ENCODE assay signal across 1 cellular context in genomic region chr1:66943361-66943969, GRCh38.
TF ChIP-seq lines count a peak whose summit lies in the region.

No MANE protein-coding gene starts in this region.

TF ChIP-seq in HepG2, 621 proteins besides CTCF, POLR2A, EP300 and RAD21:
- no peak for TF ChIP-seq ETV6 (CRISPR knock-in tag; conservative IDR thresholded peaks at IDR 0.05)
- no peak for TF ChIP-seq ZSCAN9 (CRISPR knock-in tag; IDR thresholded peaks at IDR 0.05; ENCODE audit: borderline replicate concordance)
- TF ChIP-seq ZNF773 (CRISPR knock-in tag; IDR thresholded peaks at IDR 0.05; ENCODE audit: borderline replicate concordance), result no peak
- no peak for TF ChIP-seq MLXIP (CRISPR knock-in tag; IDR thresholded peaks at IDR 0.05; ENCODE audit: borderline replicate concordance)
- no peak for TF ChIP-seq SRY (CRISPR knock-in tag; IDR thresholded peaks at IDR 0.05)
- no peak for TF ChIP-seq ZNF816 (CRISPR knock-in tag; IDR thresholded peaks at IDR 0.05; ENCODE audit: borderline replicate concordance)
- no peak for TF ChIP-seq ZBTB26 (CRISPR knock-in tag; IDR thresholded peaks at IDR 0.05; ENCODE audit: borderline replicate concordance)
- TF ChIP-seq ZNF850 (CRISPR knock-in tag; conservative IDR thresholded peaks at IDR 0.05), result no peak
- no peak for TF ChIP-seq POLR2G (IDR thresholded peaks at IDR 0.05; ENCODE audit: low read depth, low read length)
- no peak for TF ChIP-seq ZNF446 (CRISPR knock-in tag; IDR thresholded peaks at IDR 0.05)
